ENCODE assay signal across 1 cellular context in the genomic region with DNA sequence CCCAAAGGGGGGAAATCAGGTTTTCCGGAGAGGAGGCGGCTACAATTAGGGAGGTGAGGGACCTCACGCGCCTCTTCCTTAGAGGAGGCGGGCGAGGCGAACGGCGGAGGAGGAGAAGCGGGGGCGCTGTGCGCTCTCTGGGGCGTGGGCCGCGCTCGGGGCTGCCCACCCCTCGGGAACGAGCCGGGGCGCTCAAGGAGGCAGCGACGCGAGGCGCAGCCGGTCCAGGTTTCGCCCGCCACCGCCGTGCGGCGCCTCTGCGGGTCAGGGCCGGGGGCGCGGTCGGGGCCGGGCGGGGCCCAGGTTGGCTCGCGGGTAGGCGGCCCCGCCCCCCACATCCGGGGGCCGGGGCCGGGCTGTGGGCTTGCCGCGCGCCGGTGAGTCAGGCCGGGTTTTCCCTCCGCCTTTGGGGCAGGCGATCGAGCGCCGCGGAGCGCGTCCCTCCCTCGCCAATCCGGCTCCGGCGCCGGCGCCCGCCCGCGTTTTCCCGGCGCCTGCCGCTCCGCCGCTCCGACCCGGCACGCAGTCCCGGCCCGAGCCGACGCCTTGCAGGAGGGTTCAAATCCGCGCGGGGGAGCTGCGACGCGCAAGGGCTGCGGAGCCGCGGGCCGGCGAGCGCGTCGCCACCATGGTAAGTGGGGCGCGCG.
TF ChIP-seq lines count a peak whose summit lies in the region.

A gene with protein sequence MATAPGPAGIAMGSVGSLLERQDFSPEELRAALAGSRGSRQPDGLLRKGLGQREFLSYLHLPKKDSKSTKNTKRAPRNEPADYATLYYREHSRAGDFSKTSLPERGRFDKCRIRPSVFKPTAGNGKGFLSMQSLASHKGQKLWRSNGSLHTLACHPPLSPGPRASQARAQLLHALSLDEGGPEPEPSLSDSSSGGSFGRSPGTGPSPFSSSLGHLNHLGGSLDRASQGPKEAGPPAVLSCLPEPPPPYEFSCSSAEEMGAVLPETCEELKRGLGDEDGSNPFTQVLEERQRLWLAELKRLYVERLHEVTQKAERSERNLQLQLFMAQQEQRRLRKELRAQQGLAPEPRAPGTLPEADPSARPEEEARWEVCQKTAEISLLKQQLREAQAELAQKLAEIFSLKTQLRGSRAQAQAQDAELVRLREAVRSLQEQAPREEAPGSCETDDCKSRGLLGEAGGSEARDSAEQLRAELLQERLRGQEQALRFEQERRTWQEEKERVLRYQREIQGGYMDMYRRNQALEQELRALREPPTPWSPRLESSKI (plus strand): TSS at position 392 of the 647 bp plus-strand sequence. CDS start 6,052 bp downstream, outside the sequence.

TF ChIP-seq in GM23338, 12 proteins besides CTCF, POLR2A, EP300 and RAD21 (continued from another document):
- TF ChIP-seq, protein P1, sequence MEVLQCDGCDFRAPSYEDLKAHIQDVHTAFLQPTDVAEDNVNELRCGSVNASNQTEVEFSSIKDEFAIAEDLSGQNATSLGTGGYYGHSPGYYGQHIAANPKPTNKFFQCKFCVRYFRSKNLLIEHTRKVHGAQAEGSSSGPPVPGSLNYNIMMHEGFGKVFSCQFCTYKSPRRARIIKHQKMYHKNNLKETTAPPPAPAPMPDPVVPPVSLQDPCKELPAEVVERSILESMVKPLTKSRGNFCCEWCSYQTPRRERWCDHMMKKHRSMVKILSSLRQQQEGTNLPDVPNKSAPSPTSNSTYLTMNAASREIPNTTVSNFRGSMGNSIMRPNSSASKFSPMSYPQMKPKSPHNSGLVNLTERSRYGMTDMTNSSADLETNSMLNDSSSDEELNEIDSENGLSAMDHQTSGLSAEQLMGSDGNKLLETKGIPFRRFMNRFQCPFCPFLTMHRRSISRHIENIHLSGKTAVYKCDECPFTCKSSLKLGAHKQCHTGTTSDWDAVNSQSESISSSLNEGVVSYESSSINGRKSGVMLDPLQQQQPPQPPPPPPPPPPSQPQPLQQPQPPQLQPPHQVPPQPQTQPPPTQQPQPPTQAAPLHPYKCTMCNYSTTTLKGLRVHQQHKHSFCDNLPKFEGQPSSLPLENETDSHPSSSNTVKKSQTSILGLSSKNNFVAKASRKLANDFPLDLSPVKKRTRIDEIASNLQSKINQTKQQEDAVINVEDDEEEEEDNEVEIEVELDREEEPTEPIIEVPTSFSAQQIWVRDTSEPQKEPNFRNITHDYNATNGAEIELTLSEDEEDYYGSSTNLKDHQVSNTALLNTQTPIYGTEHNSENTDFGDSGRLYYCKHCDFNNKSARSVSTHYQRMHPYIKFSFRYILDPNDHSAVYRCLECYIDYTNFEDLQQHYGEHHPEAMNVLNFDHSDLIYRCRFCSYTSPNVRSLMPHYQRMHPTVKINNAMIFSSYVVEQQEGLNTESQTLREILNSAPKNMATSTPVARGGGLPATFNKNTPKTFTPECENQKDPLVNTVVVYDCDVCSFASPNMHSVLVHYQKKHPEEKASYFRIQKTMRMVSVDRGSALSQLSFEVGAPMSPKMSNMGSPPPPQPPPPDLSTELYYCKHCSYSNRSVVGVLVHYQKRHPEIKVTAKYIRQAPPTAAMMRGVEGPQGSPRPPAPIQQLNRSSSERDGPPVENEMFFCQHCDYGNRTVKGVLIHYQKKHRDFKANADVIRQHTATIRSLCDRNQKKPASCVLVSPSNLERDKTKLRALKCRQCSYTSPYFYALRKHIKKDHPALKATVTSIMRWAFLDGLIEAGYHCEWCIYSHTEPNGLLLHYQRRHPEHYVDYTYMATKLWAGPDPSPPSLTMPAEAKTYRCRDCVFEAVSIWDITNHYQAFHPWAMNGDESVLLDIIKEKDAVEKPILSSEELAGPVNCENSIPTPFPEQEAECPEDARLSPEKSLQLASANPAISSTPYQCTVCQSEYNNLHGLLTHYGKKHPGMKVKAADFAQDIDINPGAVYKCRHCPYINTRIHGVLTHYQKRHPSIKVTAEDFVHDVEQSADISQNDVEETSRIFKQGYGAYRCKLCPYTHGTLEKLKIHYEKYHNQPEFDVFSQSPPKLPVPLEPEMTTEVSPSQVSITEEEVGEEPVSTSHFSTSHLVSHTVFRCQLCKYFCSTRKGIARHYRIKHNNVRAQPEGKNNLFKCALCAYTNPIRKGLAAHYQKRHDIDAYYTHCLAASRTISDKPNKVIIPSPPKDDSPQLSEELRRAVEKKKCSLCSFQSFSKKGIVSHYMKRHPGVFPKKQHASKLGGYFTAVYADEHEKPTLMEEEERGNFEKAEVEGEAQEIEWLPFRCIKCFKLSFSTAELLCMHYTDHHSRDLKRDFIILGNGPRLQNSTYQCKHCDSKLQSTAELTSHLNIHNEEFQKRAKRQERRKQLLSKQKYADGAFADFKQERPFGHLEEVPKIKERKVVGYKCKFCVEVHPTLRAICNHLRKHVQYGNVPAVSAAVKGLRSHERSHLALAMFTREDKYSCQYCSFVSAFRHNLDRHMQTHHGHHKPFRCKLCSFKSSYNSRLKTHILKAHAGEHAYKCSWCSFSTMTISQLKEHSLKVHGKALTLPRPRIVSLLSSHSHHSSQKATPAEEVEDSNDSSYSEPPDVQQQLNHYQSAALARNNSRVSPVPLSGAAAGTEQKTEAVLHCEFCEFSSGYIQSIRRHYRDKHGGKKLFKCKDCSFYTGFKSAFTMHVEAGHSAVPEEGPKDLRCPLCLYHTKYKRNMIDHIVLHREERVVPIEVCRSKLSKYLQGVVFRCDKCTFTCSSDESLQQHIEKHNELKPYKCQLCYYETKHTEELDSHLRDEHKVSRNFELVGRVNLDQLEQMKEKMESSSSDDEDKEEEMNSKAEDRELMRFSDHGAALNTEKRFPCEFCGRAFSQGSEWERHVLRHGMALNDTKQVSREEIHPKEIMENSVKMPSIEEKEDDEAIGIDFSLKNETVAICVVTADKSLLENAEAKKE (CRISPR knock-in tag; IDR thresholded peaks at IDR 0.05): no peak
- TF ChIP-seq EZH2 (IDR thresholded peaks at IDR 0.05; ENCODE audit: low read depth, unreplicated experiment) (no peak), CREB1 (CRISPR knock-in tag; IDR thresholded peaks at IDR 0.05; ENCODE audit: low read depth) (peak; percentile 66), EZH2phosphoT487 (IDR thresholded peaks at IDR 0.05; ENCODE audit: unreplicated experiment) (no peak), NANOG (IDR thresholded peaks at IDR 0.05; ENCODE audit: borderline replicate concordance) (no peak), ZNF114 (CRISPR knock-in tag; IDR thresholded peaks at IDR 0.05) (no peak), STAT1 (IDR thresholded peaks at IDR 0.05; ENCODE audit: unreplicated experiment) (no peak), JUNB (IDR thresholded peaks at IDR 0.05; ENCODE audit: unreplicated experiment) (no peak)
- TF ChIP-seq, protein P2, sequence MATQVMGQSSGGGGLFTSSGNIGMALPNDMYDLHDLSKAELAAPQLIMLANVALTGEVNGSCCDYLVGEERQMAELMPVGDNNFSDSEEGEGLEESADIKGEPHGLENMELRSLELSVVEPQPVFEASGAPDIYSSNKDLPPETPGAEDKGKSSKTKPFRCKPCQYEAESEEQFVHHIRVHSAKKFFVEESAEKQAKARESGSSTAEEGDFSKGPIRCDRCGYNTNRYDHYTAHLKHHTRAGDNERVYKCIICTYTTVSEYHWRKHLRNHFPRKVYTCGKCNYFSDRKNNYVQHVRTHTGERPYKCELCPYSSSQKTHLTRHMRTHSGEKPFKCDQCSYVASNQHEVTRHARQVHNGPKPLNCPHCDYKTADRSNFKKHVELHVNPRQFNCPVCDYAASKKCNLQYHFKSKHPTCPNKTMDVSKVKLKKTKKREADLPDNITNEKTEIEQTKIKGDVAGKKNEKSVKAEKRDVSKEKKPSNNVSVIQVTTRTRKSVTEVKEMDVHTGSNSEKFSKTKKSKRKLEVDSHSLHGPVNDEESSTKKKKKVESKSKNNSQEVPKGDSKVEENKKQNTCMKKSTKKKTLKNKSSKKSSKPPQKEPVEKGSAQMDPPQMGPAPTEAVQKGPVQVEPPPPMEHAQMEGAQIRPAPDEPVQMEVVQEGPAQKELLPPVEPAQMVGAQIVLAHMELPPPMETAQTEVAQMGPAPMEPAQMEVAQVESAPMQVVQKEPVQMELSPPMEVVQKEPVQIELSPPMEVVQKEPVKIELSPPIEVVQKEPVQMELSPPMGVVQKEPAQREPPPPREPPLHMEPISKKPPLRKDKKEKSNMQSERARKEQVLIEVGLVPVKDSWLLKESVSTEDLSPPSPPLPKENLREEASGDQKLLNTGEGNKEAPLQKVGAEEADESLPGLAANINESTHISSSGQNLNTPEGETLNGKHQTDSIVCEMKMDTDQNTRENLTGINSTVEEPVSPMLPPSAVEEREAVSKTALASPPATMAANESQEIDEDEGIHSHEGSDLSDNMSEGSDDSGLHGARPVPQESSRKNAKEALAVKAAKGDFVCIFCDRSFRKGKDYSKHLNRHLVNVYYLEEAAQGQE (IDR thresholded peaks at IDR 0.05; ENCODE audit: unreplicated experiment): no peak
- TF ChIP-seq, protein P3, sequence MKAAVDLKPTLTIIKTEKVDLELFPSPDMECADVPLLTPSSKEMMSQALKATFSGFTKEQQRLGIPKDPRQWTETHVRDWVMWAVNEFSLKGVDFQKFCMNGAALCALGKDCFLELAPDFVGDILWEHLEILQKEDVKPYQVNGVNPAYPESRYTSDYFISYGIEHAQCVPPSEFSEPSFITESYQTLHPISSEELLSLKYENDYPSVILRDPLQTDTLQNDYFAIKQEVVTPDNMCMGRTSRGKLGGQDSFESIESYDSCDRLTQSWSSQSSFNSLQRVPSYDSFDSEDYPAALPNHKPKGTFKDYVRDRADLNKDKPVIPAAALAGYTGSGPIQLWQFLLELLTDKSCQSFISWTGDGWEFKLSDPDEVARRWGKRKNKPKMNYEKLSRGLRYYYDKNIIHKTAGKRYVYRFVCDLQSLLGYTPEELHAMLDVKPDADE (IDR thresholded peaks at IDR 0.05): no peak
